In the genomic region with DNA sequence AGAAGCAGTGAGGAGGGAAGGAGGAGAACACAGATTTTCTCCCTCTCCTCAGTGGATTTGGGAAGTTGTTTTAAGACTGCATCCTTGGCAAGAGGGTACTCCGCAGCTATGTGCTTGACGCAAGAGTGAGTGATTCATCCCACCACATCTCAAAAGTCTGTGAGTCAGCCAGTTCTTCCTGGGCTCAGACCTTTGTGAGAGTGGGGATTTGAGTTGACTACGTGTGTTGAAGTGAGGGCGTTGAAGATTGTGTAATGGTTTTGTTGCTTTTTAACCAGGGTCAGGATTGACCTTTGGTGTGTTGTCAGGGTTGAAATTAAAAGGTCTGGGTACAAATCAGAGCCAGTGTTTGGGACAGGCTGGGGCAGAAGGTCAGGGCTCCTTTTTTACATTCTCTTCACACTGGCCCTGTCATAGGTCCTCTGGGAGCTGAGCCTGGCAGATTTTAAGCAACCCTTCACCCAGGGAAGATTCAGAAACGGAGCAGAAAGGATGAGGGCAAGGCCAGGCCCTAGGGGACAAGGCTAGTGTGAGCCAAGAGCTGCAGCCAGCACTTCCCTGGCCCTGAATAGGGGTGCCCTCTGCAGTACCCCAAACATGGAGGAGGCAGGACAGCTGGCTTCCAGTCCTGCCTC, we compare ENCODE assay signal across 1 cellular context.
TF ChIP-seq lines count a peak whose summit lies in the region.

No MANE protein-coding gene starts in this region.

TF ChIP-seq in IMR-90, 13 proteins besides CTCF, POLR2A, EP300 and RAD21 (continued from another document):
- TF ChIP-seq USF2 (IDR thresholded peaks at IDR 0.05; ENCODE audit: low read depth, low read length) (no peak), RFX5 (IDR thresholded peaks at IDR 0.05; ENCODE audit: low read depth, low read length) (no peak), ELK1 (IDR thresholded peaks at IDR 0.05; ENCODE audit: borderline replicate concordance, low read depth, low read length) (no peak), BHLHE40 (IDR thresholded peaks at IDR 0.05; ENCODE audit: low read depth, low read length) (no peak; the same call in 1 of the 2 replicates), RCOR1 (IDR thresholded peaks at IDR 0.05; ENCODE audit: insufficient replicate concordance, low read length) (no peak), CHD1 (IDR thresholded peaks at IDR 0.05; ENCODE audit: low read depth, low read length) (peak; percentile 86; the same call in 1 of the 2 replicates), MAFK (IDR thresholded peaks at IDR 0.05; ENCODE audit: low read depth, low read length) (no peak), SMC3 (IDR thresholded peaks at IDR 0.05; ENCODE audit: low read depth, low read length) (no peak; the same call in none of the 2 replicates), FOS (IDR thresholded peaks at IDR 0.05; ENCODE audit: low read depth, low read length) (peak; percentile 100), CEBPB (IDR thresholded peaks at IDR 0.05; ENCODE audit: low read depth, low read length) (peak; percentile 99), NFE2L2 (IDR thresholded peaks at IDR 0.05; ENCODE audit: low read depth, low read length) (peak; percentile 69; the same call in 1 of the 2 replicates), MAZ (IDR thresholded peaks at IDR 0.05; ENCODE audit: borderline replicate concordance, low read depth, low read length) (peak; percentile 22; the same call in 1 of the 2 replicates)
